ENCODE assay signal across 11 cellular contexts in genomic region chr2:55668956-55669355, GRCh38.
"Had no signal": no experiment of that assay in that cellular context is flagged by ENCODE, and none has a peak within 500 bp of the region (broad histone marks: within the 10 kb centered on the region; RNA-seq: fewer than 3 reads in every experiment).

No MANE protein-coding gene starts in this region.

- H3K4me3 ChIP-seq: GM23248, GM23338, HAP-1 had no signal

- H3K4me1 ChIP-seq: HAP-1 had no signal

- H3K9me3 ChIP-seq: HAP-1 had no signal

- DNase-seq: GM23248, GOT3, H7, H9, HCEC 1CT, HFFc6 had no signal

- H3K27ac ChIP-seq: GM23248 had no signal

- ATAC-seq: GM23338, HCT116 had no signal

- FAIRE-seq: H1, H54 had no signal

- H3K9ac ChIP-seq: GM23248 had no signal

- H3K4me2 ChIP-seq: GM23338 had no signal

- H2AFZ ChIP-seq: GM23248, GM23338 had no signal
